ENCODE assay signal across 31 cellular contexts in the genomic region with DNA sequence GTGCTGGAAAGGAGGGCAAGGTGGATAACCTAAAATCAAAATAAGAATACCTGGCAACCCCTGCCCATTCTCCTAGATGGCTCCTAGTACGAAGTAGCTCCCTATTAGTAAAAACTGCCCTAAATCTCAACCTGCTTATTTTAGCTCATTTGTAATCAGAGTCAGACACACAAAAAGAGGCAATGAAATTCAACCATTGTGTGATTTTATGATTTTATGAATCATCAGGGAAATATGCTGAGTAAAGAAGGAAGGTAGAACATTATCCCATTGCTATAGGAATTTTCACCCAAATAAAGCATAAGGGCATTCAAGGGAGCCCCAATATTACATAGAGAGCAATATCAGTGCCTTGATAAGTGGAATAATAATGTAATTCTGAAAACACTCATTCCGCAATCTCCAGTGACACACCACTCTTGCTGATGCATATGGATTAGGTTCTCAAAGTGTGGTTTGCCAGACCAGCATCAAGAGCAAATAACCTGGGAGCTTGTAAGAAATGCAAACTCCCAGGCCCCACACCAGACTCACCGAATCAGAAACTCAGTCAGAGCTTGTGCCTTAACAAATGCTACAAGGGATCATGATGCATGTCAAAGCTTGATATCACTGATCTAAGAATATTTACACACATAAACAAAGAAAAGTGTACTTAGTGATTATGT.
"Had no signal": no experiment of that assay in that cellular context is flagged by ENCODE, and none has a peak within 500 bp of the region (broad histone marks: within the 10 kb centered on the region; RNA-seq: fewer than 3 reads in every experiment).

No MANE protein-coding gene starts in this region.

- ATAC-seq: naive thymus-derived CD8-positive, alpha-beta T cell; natural killer cell treated with Interleukin-12 subunit alpha and Interleukin-12 subunit beta and Interleukin-15 and Interleukin-18, amount 100 ng/mL, for 72 hours; psoas muscle; right cardiac atrium; right lobe of liver; stimulated activated memory B cell treated with anti-CD40 and anti-IgM and Interleukin-4, amounts not matched to agents 10 μg/mL and 1 μg/mL and 100 μg/mL, for 72 hours; stimulated activated naive CD8-positive, alpha-beta T cell treated with anti-CD3 and anti-CD28 coated beads, Interleukin-15, amount 100 ng/mL, for 72 hours; stimulated activated naive CD8-positive, alpha-beta T cell treated with anti-CD3 and anti-CD28 coated beads, Interleukin-15, Interleukin-2, amounts not matched to agents 100 U/mL and 50 U/mL, for 24 hours; upper lobe of right lung had no signal

- H3K4me1 ChIP-seq: parathyroid adenoma, psoas muscle, right lobe of liver, sigmoid colon, spleen, suprapubic skin, testis, tibial artery, upper lobe of right lung, uterus had no signal

- H3K27ac ChIP-seq: neutrophil, ovary, parathyroid adenoma, psoas muscle, right lobe of liver, sigmoid colon, skin epidermis, spleen, suprapubic skin, testis, tibial artery, transverse colon, upper lobe of right lung, uterus had no signal

- DNase-seq: naive thymus-derived CD8-positive, alpha-beta T cell; nephron progenitor cell; nucleus accumbens; ovary; posterior cingulate gyrus; psoas muscle; right cardiac atrium; right lobe of liver; sigmoid colon; spleen; stimulated activated CD4-positive, alpha-beta T cell treated with anti-CD3 and anti-CD28 coated beads, Interleukin-12 subunit alpha, Interleukin-12 subunit beta, amount 100 ng/mL, for 4 hours; stimulated activated CD4-positive, alpha-beta T cell treated with anti-CD3 and anti-CD28 coated beads, Interleukin-1b, Interleukin-23, amount 100 ng/mL, for 48 hours; stimulated activated CD4-positive, alpha-beta T cell treated with anti-CD3 and anti-CD28 coated beads, Interleukin-4, amount 100 ng/mL, for 1 hour; stimulated activated CD4-positive, alpha-beta T cell treated with anti-CD3 and anti-CD28 coated beads, Interleukin-4, amount 100 ng/mL, for 4 hours; stimulated activated CD8-positive, alpha-beta memory T cell treated with anti-CD3 and anti-CD28 coated beads, Interleukin-4, amount 100 ng/mL, for 48 hours; stimulated activated naive CD4-positive, alpha-beta T cell; stimulated activated naive CD8-positive, alpha-beta T cell treated with anti-CD3 and anti-CD28 coated beads, Interleukin-15, amount 100 ng/mL, for 72 hours; stimulated activated naive CD8-positive, alpha-beta T cell treated with anti-CD3 and anti-CD28 coated beads, Interleukin-15, Interleukin-2, amounts not matched to agents 100 U/mL and 50 U/mL, for 24 hours; substantia nigra; testis; tibial artery; transverse colon; upper lobe of right lung; uterus had no signal

- H3K4me3 ChIP-seq: ovary, psoas muscle, right lobe of liver, sigmoid colon, skin epidermis, smooth muscle cell, spleen, suprapubic skin, testis, tibial artery, transverse colon, upper lobe of right lung, uterus had no signal

- H3K79me2 ChIP-seq: parathyroid adenoma had no signal

- H2AFZ ChIP-seq: parathyroid adenoma had no signal

- H3K4me2 ChIP-seq: smooth muscle cell had no signal

- H3K36me3 ChIP-seq: neutrophil, ovary, right lobe of liver, sigmoid colon, spleen, suprapubic skin, tibial artery, transverse colon, upper lobe of right lung, uterus had no signal

- H3K27me3 ChIP-seq: neutrophil, ovary, right lobe of liver, sigmoid colon, spleen, suprapubic skin, testis, tibial artery, transverse colon, upper lobe of right lung, uterus had no signal

- H3K9me3 ChIP-seq: neutrophil, ovary, psoas muscle, right lobe of liver, sigmoid colon, testis, transverse colon, upper lobe of right lung, uterus had no signal
